In genomic region chr10:102461187-102462054, GRCh38 we compare ENCODE assay signal across 7 cellular contexts. TPM values are rescaled to one million over a fixed set of nuclear protein-coding genes. Genes with fewer than 3 reads are reported as not detected.
DNase-seq lines count a peak whose midpoint lies in the region; ATAC-seq and TF ChIP-seq lines count a peak whose summit lies in the region.

No MANE protein-coding gene starts in this region.

- TF ChIP-seq CTCF in brain (conservative IDR thresholded peaks at IDR 0.05): no peak

- DNase-seq in NCI-H2081 treated with DMSO at 0.1 percent for 48 hours (lab: John Stamatoyannopoulos, UW): peak; percentile 27
- DNase-seq in UCSD-AML1 (lab: John Stamatoyannopoulos, UW; ENCODE audit: unreplicated experiment): peak; percentile 90

- H3K9ac ChIP-seq in iPS-15b (ENCODE audit: low read depth, low read length): peak overlapping the region; percentile 37
- H3K9ac ChIP-seq in skeletal muscle satellite cell (ENCODE audit: low read depth, low read length): peak overlapping the region; percentile 68

- H3K27me3 ChIP-seq in iPS-15b (ENCODE audit: control insufficient read depth, insufficient read depth, low read length): no peaks in the 10 kb centered on the region
- peaks cover 3% of the 10 kb centered on the region for H3K27me3 ChIP-seq in skeletal muscle satellite cell (ENCODE audit: control insufficient read depth, insufficient read depth, low read length)

- H3K9me3 ChIP-seq in iPS-15b (ENCODE audit: control insufficient read depth, insufficient read depth, low read length) (no peaks in the 10 kb centered on the region), skeletal muscle satellite cell (replicated peaks; ENCODE audit: low read length) (no peaks in the 10 kb centered on the region)

- H3K4me1 Mint-ChIP-seq in brain: peaks cover 40% of the 10 kb centered on the region

- ATAC-seq in GM18502 (IDR thresholded peaks at IDR 0.05; ENCODE audit: poor library complexity, unreplicated experiment) (peak; percentile 87), HG02981 (IDR thresholded peaks at IDR 0.05; ENCODE audit: unreplicated experiment) (peak; percentile 83)

- no peaks in the 10 kb centered on the region for H3K9me3 Mint-ChIP-seq in brain

- H3K36me3 Mint-ChIP-seq in brain: no peaks in the 10 kb centered on the region

- peak overlapping the region; percentile 86 to 97 (median 95) for H3K27ac Mint-ChIP-seq in brain

- H3K4me1 ChIP-seq in iPS-15b (ENCODE audit: control insufficient read depth, insufficient read depth, low read length): peaks cover 14% of the 10 kb centered on the region
- H3K4me1 ChIP-seq in skeletal muscle satellite cell (ENCODE audit: control insufficient read depth, insufficient read depth, low read length): peaks cover 4% of the 10 kb centered on the region

- peaks cover 6% of the 10 kb centered on the region for H3K27me3 Mint-ChIP-seq in brain

- H3K4me3 Mint-ChIP-seq in brain: peak overlapping the region; percentile 94 to 98 (median 94)

- peak overlapping the region; percentile 91 for H3K4me2 ChIP-seq in skeletal muscle satellite cell (ENCODE audit: low read length)

- H3K4me3 ChIP-seq in iPS-15b (ENCODE audit: low read depth, low read length) (peak overlapping the region; percentile 87), skeletal muscle satellite cell (ENCODE audit: low read length) (peak overlapping the region; percentile 75)

- H3K36me3 ChIP-seq in iPS-15b (ENCODE audit: control insufficient read depth, insufficient read depth, low read length) (peaks cover 2% of the 10 kb centered on the region), skeletal muscle satellite cell (ENCODE audit: insufficient read depth, low read length) (no peaks in the 10 kb centered on the region)

RNA-seq across cellular contexts. Expression of gene C10orf95, which starts 10.1 kb away (rescaled TPM):
- 0.53 TPM for polyA plus RNA-seq in brain (ENCODE audit: insufficient read depth, low read depth, low replicate concordance)
- not detected in 2 replicates for total RNA-seq in skeletal muscle satellite cell (2012; rRNA removed)

RNA-seq across cellular contexts. Expression of gene CUEDC2, which starts 29.0 kb away (rescaled TPM):
- polyA plus RNA-seq in brain (ENCODE audit: insufficient read depth, low read depth, low replicate concordance): 213 TPM
- 37.3 and 43.2 TPM in 2 replicates for total RNA-seq in skeletal muscle satellite cell (2012; rRNA removed)

RNA-seq across cellular contexts. Expression of gene FBXL15, which starts 40.8 kb away (rescaled TPM):
- polyA plus RNA-seq in brain (ENCODE audit: insufficient read depth, low read depth, low replicate concordance): 25.6 TPM
- 9.2 and 11.9 TPM in 2 replicates for total RNA-seq in skeletal muscle satellite cell (2012; rRNA removed)

RNA-seq across cellular contexts. Expression of gene ACTR1A, which starts 41.1 kb away (rescaled TPM):
- 195 TPM for polyA plus RNA-seq in brain (ENCODE audit: insufficient read depth, low read depth, low replicate concordance)
- 88.2 and 98.9 TPM in 2 replicates for total RNA-seq in skeletal muscle satellite cell (2012; rRNA removed)

RNA-seq across cellular contexts. Expression of gene SUFU, which starts 42.4 kb away (rescaled TPM):
- polyA plus RNA-seq in brain (ENCODE audit: insufficient read depth, low read depth, low replicate concordance): 14.5 TPM
- total RNA-seq in skeletal muscle satellite cell (2012; rRNA removed): 1.8 and 3.3 TPM in 2 replicates

Comparison
In these comparisons a context has a peak if more than half of its experiments do, and no peak if none do; other contexts are left out.
1. Peak in every context shown above with its lines: DNase-seq, ATAC-seq and H3K4me3 ChIP-seq.